ENCODE assay signal across 8 cellular contexts in the genomic region with DNA sequence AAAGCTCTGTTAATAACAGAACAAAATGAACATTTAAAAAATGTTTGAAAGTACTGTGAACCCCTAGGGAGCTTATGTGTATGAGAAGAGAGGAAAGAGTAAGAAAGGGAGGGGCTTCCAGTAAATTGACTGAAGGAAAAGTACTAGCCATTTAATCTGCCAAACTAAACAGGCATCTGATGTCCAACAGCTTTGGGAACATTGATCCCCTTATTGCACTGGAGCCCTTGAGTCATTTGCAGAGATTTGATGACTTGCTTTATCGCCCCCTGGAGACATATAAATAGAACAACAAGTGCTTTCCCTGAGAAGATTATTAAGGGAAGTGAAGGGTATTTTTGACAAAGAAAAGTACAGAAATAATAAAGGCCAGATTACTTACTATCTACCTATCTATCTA.
DNase-seq lines count a peak whose midpoint lies in the region; ATAC-seq and TF ChIP-seq lines count a peak whose summit lies in the region.
"Had no signal": no experiment of that assay in that cellular context is flagged by ENCODE, and none has a peak within 500 bp of the region (broad histone marks: within the 10 kb centered on the region; RNA-seq: fewer than 3 reads in every experiment).

No MANE protein-coding gene starts in this region.

- H3K4me1 ChIP-seq in cardiac muscle cell (ENCODE audit: low read depth) = no peaks in the 10 kb centered on the region

- no peaks in the 10 kb centered on the region for H3K27me3 ChIP-seq in cardiac muscle cell

- CTCF ChIA-PET in HEK293T (lab: Yijun Ruan, JAX) = no interaction called here
- CTCF ChIA-PET in RWPE1 (lab: Yijun Ruan, JAX) = interaction anchor here (0.6 to 0.9 kb wide), 3 partner anchors 9 to 102 kb away, joined by 4 to 5 read pairs (median 4); no protein-coding TSS in a partner anchor

- ATAC-seq in HG03139 (IDR thresholded peaks at IDR 0.05; ENCODE audit: unreplicated experiment) (no peak), HG03469 (IDR thresholded peaks at IDR 0.05; ENCODE audit: unreplicated experiment) (no peak)

- no peaks in the 10 kb centered on the region for H3K9me3 ChIP-seq in cardiac muscle cell (ENCODE audit: low read depth)

- TF ChIP-seq CTCF in RWPE1 (conservative IDR thresholded peaks at IDR 0.05; ENCODE audit: low read depth) = peak; percentile 34
- TF ChIP-seq CTCF in cardiac muscle cell (IDR thresholded peaks at IDR 0.05; ENCODE audit: low read depth, low read length) = peak; percentile 58

- no peak overlapping the region for H3K27ac ChIP-seq in RWPE1
- no peak overlapping the region for H3K27ac ChIP-seq in cardiac muscle cell

- DNase-seq in HEK293T (ENCODE audit: extremely low spot score) = peak; percentile 12
- DNase-seq in RWPE1 (ENCODE audit: low spot score) = peak; percentile 8
- peak; percentile 24 to 77 for DNase-seq in cardiac muscle cell (ENCODE audit: low read depth in 1 of 2, low spot score in 1 of 2)
- DNase-seq in stromal cell of bone marrow (ENCODE audit: low read depth) = peak; percentile 44
- DNase-seq in activated CD4-positive, alpha-beta T cell treated with anti-CD3 and anti-CD28 coated beads, Interleukin-2, amount 50 U/mL, for 48 hours = no peak
- DNase-seq: small intestine had no signal

- H3K4me3 ChIP-seq in cardiac muscle cell = no peak overlapping the region

- no peaks in the 10 kb centered on the region for H3K36me3 ChIP-seq in cardiac muscle cell

- POLR2A ChIA-PET in HEK293T (lab: Yijun Ruan, JAX) (no interaction called here), RWPE1 (lab: Yijun Ruan, JAX; ENCODE audit: low non-redundant PET) (no interaction called here)

TF ChIP-seq in HEK293T, 16 proteins besides CTCF, POLR2A, EP300 and RAD21:
- TF ChIP-seq ARNT (IDR thresholded peaks at IDR 0.05) = no peak

Comparison
In these comparisons a context has a peak if more than half of its experiments do, and no peak if none do; other contexts are left out.
1. DNase-seq: peak in HEK293T (single experiment), RWPE1 (single experiment), cardiac muscle cell (2 of 2) and stromal cell of bone marrow (single experiment); none in activated CD4-positive, alpha-beta T cell treated with anti-CD3 and anti-CD28 coated beads, Interleukin-2, amount 50 U/mL, for 48 hours (0 of 2).